In genomic region chr1:207755846-207756692, GRCh38 we compare ENCODE assay signal across 1 cellular context.
A peak's percentile ranks its signal among the peaks of the same experiment; 100 is the strongest.
TF ChIP-seq lines count a peak whose summit lies in the region.

No MANE protein-coding gene starts in this region.

TF ChIP-seq in liver, 16 proteins besides CTCF, POLR2A, EP300 and RAD21 (continued from another document):
- TF ChIP-seq HNF4A (conservative IDR thresholded peaks at IDR 0.05), result peak in 1 of 2 donors; percentile 16
